In genomic region chr4:1870578-1871443, GRCh38 we compare ENCODE assay signal across 8 cellular contexts. TPM values are rescaled to one million over a fixed set of nuclear protein-coding genes. Genes with fewer than 3 reads are reported as not detected.
A peak's percentile ranks its signal among the peaks of the same experiment; 100 is the strongest.
DNase-seq lines count a peak whose midpoint lies in the region; ATAC-seq, FAIRE-seq and TF ChIP-seq lines count a peak whose summit lies in the region.

TSS of gene NSD2 (plus strand) at chr4:1871393. CDS start at chr4:1900655, 29,262 bp downstream.

- peaks cover 2% of the 10 kb centered on the region for H3K4me1 Mint-ChIP-seq in astrocyte (ENCODE audit: low read depth, unreplicated experiment)

- no peaks in the 10 kb centered on the region for H3K9me2 ChIP-seq in hepatocyte (replicated peaks; ENCODE audit: insufficient read depth)

- TF ChIP-seq CTCF in astrocyte (IDR thresholded peaks at IDR 0.05; ENCODE audit: insufficient read depth, low read depth, low read length), result no peak
- TF ChIP-seq CTCF in hepatocyte (IDR thresholded peaks at IDR 0.05; ENCODE audit: poor library complexity), result no peak
- no peak for TF ChIP-seq CTCF in retinal pigment epithelial cell (conservative IDR thresholded peaks at IDR 0.05; ENCODE audit: low read depth, low read length)

- peak within 1 kb of the TSS; percentile 95 for H3K4me2 ChIP-seq in astrocyte (ENCODE audit: low read length)
- peak within 1 kb of the TSS; percentile 95 for H3K4me2 ChIP-seq in hepatocyte

- H3K9me3 ChIP-seq in astrocyte (ENCODE audit: insufficient read depth, low read depth, low read length), result no peaks in the 10 kb centered on the region
- H3K9me3 ChIP-seq in hepatocyte (ENCODE audit: low read depth), result no peaks in the 10 kb centered on the region

- H3K9ac ChIP-seq in astrocyte (ENCODE audit: low read length), result peak within 1 kb of the TSS; percentile 91

- peak within 1 kb of the TSS; percentile 97 for H2AFZ ChIP-seq in astrocyte (ENCODE audit: low read depth, low read length)
- peak within 1 kb of the TSS; percentile 91 for H2AFZ ChIP-seq in hepatocyte

- H3K4me1 ChIP-seq in astrocyte (ENCODE audit: insufficient read depth, low read length) (peaks cover 20% of the 10 kb centered on the region), hepatocyte (ENCODE audit: insufficient read depth) (peaks cover 35% of the 10 kb centered on the region)

- WGBS in hepatocyte (ENCODE audit: low lambda C conversion rate, missing lambda C conversion rate), result under 1% methylated on average over 28 of the region's 155 CpGs

- H3K4me3 ChIP-seq in astrocyte (ENCODE audit: insufficient read depth, low read depth, low read length) (peak within 1 kb of the TSS; percentile 64), hepatocyte (peak within 1 kb of the TSS; percentile 96), retinal pigment epithelial cell (ENCODE audit: low read length) (peak within 1 kb of the TSS; percentile 82)

- H3K36me3 Mint-ChIP-seq in astrocyte (ENCODE audit: low read depth, unreplicated experiment), result no peaks in the 10 kb centered on the region

- H3K27ac ChIP-seq in astrocyte (ENCODE audit: low read depth, low read length) (peak within 1 kb of the TSS; percentile 94), hepatocyte (peak within 1 kb of the TSS; percentile 99)

- ATAC-seq in GM18511 (IDR thresholded peaks at IDR 0.05; ENCODE audit: unreplicated experiment) (peak; percentile 59), HG02943 (IDR thresholded peaks at IDR 0.05; ENCODE audit: low read depth, unreplicated experiment) (peak; percentile 52)

- H3K9me3 Mint-ChIP-seq in astrocyte (ENCODE audit: unreplicated experiment), result peaks cover 2% of the 10 kb centered on the region

- H3K79me2 ChIP-seq in astrocyte (ENCODE audit: insufficient read depth, low read length), result peaks cover 43% of the 10 kb centered on the region
- H3K79me2 ChIP-seq in hepatocyte, result peaks cover 40% of the 10 kb centered on the region

- peak within 1 kb of the TSS; percentile 72 for H3K27ac Mint-ChIP-seq in astrocyte (ENCODE audit: unreplicated experiment)

- H3K27me3 ChIP-seq in astrocyte (ENCODE audit: insufficient read depth, low read length) (no peaks in the 10 kb centered on the region), hepatocyte (no peaks in the 10 kb centered on the region)

- H3K36me3 ChIP-seq in astrocyte (ENCODE audit: insufficient read depth, low read length) (no peaks in the 10 kb centered on the region), hepatocyte (replicated peaks; ENCODE audit: insufficient read depth, low read depth) (no peaks in the 10 kb centered on the region)

- H3K27me3 Mint-ChIP-seq in astrocyte (ENCODE audit: low read depth, unreplicated experiment), result peaks cover 19% of the 10 kb centered on the region

- FAIRE-seq in astrocyte (lab: Jason Lieb, UNC), result no peak

- peak within 1 kb of the TSS; percentile 85 for H3K4me3 Mint-ChIP-seq in astrocyte (ENCODE audit: unreplicated experiment)

- peak; percentile 85 to 92 for DNase-seq in NCI-H187 (lab: John Stamatoyannopoulos, UW)
- DNase-seq in T-helper 9 cell, result peak; percentile 89
- DNase-seq in astrocyte (ENCODE audit: low read depth), result peak; percentile 74
- DNase-seq in hepatocyte (ENCODE audit: low spot score), result peak; percentile 97
- peak; percentile 63 for DNase-seq in retinal pigment epithelial cell (ENCODE audit: low read depth)
- DNase-seq in OCI-M2 (lab: John Stamatoyannopoulos, UW; ENCODE audit: unreplicated experiment), result no peak

- H4K20me1 ChIP-seq in astrocyte (ENCODE audit: insufficient read depth, low read length), result peaks cover 8% of the 10 kb centered on the region
- H4K20me1 ChIP-seq in hepatocyte (ENCODE audit: insufficient read depth, poor library complexity, severe bottlenecking), result peaks cover 7% of the 10 kb centered on the region

RNA-seq across cellular contexts. Expression of gene NSD2, which starts in this region (rescaled TPM):
- total RNA-seq in astrocyte (19.2 and 31.3 TPM in 2 replicates), hepatocyte (26.9 and 30.8 TPM in 2 replicates)
- 22.0 and 25.7 TPM in 2 replicates for polyA plus RNA-seq in hepatocyte
